ENCODE assay signal across 14 cellular contexts in the genomic region with DNA sequence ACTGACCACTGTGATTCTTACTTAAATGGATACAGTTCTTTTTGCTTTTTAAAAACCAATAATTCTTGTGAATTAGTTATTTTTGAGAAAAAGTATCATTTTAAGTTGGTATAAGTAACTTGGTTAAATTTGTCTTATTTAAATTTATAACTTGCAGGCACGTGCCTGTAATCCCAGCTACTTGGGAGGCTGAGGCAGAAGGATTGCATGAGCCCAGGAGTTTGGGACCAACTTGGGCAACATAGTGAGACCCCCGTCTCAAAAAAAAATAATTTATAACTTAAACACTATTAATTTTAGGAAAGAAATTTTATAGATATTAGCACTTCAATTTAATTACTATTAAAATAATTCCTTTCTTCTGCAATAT. TPM values are rescaled to one million over a fixed set of nuclear protein-coding genes. Genes with fewer than 3 reads are reported as not detected.
DNase-seq lines count a peak whose midpoint lies in the region; ATAC-seq and TF ChIP-seq lines count a peak whose summit lies in the region.
"Had no signal": no experiment of that assay in that cellular context is flagged by ENCODE, and none has a peak within 500 bp of the region (broad histone marks: within the 10 kb centered on the region; RNA-seq: fewer than 3 reads in every experiment).

No MANE protein-coding gene starts in this region.

- H3K4me3 Mint-ChIP-seq in central memory CD8-positive, alpha-beta T cell: peak overlapping the region; percentile 47
- H3K4me3 Mint-ChIP-seq in activated CD4-positive, alpha-beta T cell treated with anti-CD3 and anti-CD28 coated beads for 36 hours: no peak overlapping the region

- H3K9me3 ChIP-seq in cardiac muscle cell (ENCODE audit: low read depth) (no peaks in the 10 kb centered on the region), right lobe of liver (no peaks in the 10 kb centered on the region), thoracic aorta (no peaks in the 10 kb centered on the region)

- no peaks in the 10 kb centered on the region for H3K27me3 Mint-ChIP-seq in central memory CD8-positive, alpha-beta T cell
- no peaks in the 10 kb centered on the region for H3K27me3 Mint-ChIP-seq in activated CD4-positive, alpha-beta T cell treated with anti-CD3 and anti-CD28 coated beads for 36 hours
- H3K27me3 Mint-ChIP-seq: activated CD8-positive, alpha-beta T cell treated with anti-CD3 and anti-CD28 coated beads for 36 hours had no signal

- POLR2A ChIA-PET in activated CD4-positive, alpha-beta T cell treated with anti-CD3 and anti-CD28 coated beads for 36 hours (lab: Charles Lee): no interaction called here

- no peak overlapping the region for H3K27ac Mint-ChIP-seq in central memory CD8-positive, alpha-beta T cell (ENCODE audit: low read depth)
- H3K27ac Mint-ChIP-seq in activated CD4-positive, alpha-beta T cell treated with anti-CD3 and anti-CD28 coated beads for 36 hours: no peak overlapping the region
- H3K27ac Mint-ChIP-seq: activated CD8-positive, alpha-beta T cell treated with anti-CD3 and anti-CD28 coated beads for 36 hours had no signal

- WGBS in right lobe of liver (ENCODE audit: insufficient coverage, low coverage, low lambda C conversion rate, missing lambda C conversion rate): 9% methylated on average over 2 of the region's 2 CpGs

- H3K4me1 Mint-ChIP-seq in central memory CD8-positive, alpha-beta T cell: peaks cover 55% of the 10 kb centered on the region
- peaks cover 43% of the 10 kb centered on the region for H3K4me1 Mint-ChIP-seq in activated CD4-positive, alpha-beta T cell treated with anti-CD3 and anti-CD28 coated beads for 36 hours

- no peak for TF ChIP-seq CTCF in cardiac muscle cell (IDR thresholded peaks at IDR 0.05; ENCODE audit: low read depth, low read length)
- no peak for TF ChIP-seq CTCF in right lobe of liver (IDR thresholded peaks at IDR 0.05)
- no peak for TF ChIP-seq CTCF in thoracic aorta (IDR thresholded peaks at IDR 0.05)

- intact Hi-C loops in Right ventricle myocardium inferior (cut with DNase I) (loop anchor here (5.0 to 10.0 kb wide), 2 partner anchors 44 to 208 kb away; no protein-coding TSS in a partner anchor), right lobe of liver (cut with DNase I) (no loop called here)
- intact Hi-C loops in activated CD4-positive, alpha-beta T cell treated with anti-CD3 and anti-CD28 coated beads for 36 hours (cut with DNase I, micrococcal nuclease): no loop called here

- CTCF ChIA-PET in activated CD4-positive, alpha-beta T cell treated with anti-CD3 and anti-CD28 coated beads for 36 hours (lab: Charles Lee): interaction anchor here (1.2 to 1.4 kb wide), 2 partner anchors 14 to 275 kb away, joined by 5 to 8 read pairs; no protein-coding TSS in a partner anchor

- no peaks in the 10 kb centered on the region for H3K27me3 ChIP-seq in cardiac muscle cell
- H3K27me3 ChIP-seq in right lobe of liver: no peaks in the 10 kb centered on the region
- no peaks in the 10 kb centered on the region for H3K27me3 ChIP-seq in thoracic aorta (replicated peaks; ENCODE audit: insufficient read depth)

- H3K4me3 ChIP-seq in cardiac muscle cell: peak overlapping the region; percentile 87
- H3K4me3 ChIP-seq in right lobe of liver: peak overlapping the region; percentile 26 to 78 (median 72)
- peak overlapping the region; percentile 83 for H3K4me3 ChIP-seq in thoracic aorta

- ATAC-seq in Right ventricle myocardium inferior (no peak), right lobe of liver (no peak), thoracic aorta (ENCODE audit: insufficient number of reproducible peaks, low FRiP score, low read depth) (no peak), GM18520 (IDR thresholded peaks at IDR 0.05; ENCODE audit: unreplicated experiment) (no peak)
- ATAC-seq in central memory CD8-positive, alpha-beta T cell (replicated peaks; ENCODE audit: extremely low read depth, poor library complexity, severe bottlenecking): no peak
- no peak for ATAC-seq in activated CD4-positive, alpha-beta T cell treated with anti-CD3 and anti-CD28 coated beads for 36 hours
- ATAC-seq: activated CD8-positive, alpha-beta T cell treated with anti-CD3 and anti-CD28 coated beads for 36 hours had no signal

- TF ChIP-seq POLR2A in right lobe of liver (IDR thresholded peaks at IDR 0.05): no peak

- no peak for DNase-seq in cardiac muscle cell (ENCODE audit: low read depth in 1 of 2, low spot score in 1 of 2)
- DNase-seq in Right ventricle myocardium inferior (ENCODE audit: missing footprints): no peak
- DNase-seq in central memory CD8-positive, alpha-beta T cell (ENCODE audit: low spot score in 2 of 2): no peak
- DNase-seq in right lobe of liver: no peak
- DNase-seq in thoracic aorta (ENCODE audit: low spot score): no peak
- no peak for DNase-seq in nucleus accumbens (lab: John Stamatoyannopoulos, UW)
- DNase-seq in activated CD4-positive, alpha-beta T cell treated with anti-CD3 and anti-CD28 coated beads for 36 hours: no peak
- DNase-seq: 8988T; activated CD8-positive, alpha-beta T cell treated with anti-CD3 and anti-CD28 coated beads for 36 hours; activated naive CD4-positive, alpha-beta T cell; DMS153; NCI-H187; retina had no signal

- peaks cover 8% of the 10 kb centered on the region for H3K36me3 Mint-ChIP-seq in central memory CD8-positive, alpha-beta T cell (ENCODE audit: insufficient read depth)
- no peaks in the 10 kb centered on the region for H3K36me3 Mint-ChIP-seq in activated CD4-positive, alpha-beta T cell treated with anti-CD3 and anti-CD28 coated beads for 36 hours (ENCODE audit: low read depth)

- H3K4me1 ChIP-seq in cardiac muscle cell (ENCODE audit: low read depth): peaks cover 26% of the 10 kb centered on the region
- H3K4me1 ChIP-seq in right lobe of liver: peaks cover 0 to 58% (median 6%) of the 10 kb centered on the region in 4 donors
- peaks cover 32 to 55% of the 10 kb centered on the region in 2 donors for H3K4me1 ChIP-seq in thoracic aorta (ENCODE audit: control insufficient read depth in 1 of 2, low read depth in 2 of 2)

- H3K36me3 ChIP-seq in cardiac muscle cell: no peaks in the 10 kb centered on the region
- no peaks in the 10 kb centered on the region for H3K36me3 ChIP-seq in right lobe of liver
- no peaks in the 10 kb centered on the region for H3K36me3 ChIP-seq in thoracic aorta

- peak overlapping the region; percentile 61 for H3K27ac ChIP-seq in cardiac muscle cell
- H3K27ac ChIP-seq in right lobe of liver: peak overlapping the region; percentile 16 to 97 (median 27)
- no peak overlapping the region for H3K27ac ChIP-seq in thoracic aorta

- no peaks in the 10 kb centered on the region for H3K9me3 Mint-ChIP-seq in central memory CD8-positive, alpha-beta T cell
- H3K9me3 Mint-ChIP-seq in activated CD4-positive, alpha-beta T cell treated with anti-CD3 and anti-CD28 coated beads for 36 hours (ENCODE audit: low read depth): no peaks in the 10 kb centered on the region
- H3K9me3 Mint-ChIP-seq: activated CD8-positive, alpha-beta T cell treated with anti-CD3 and anti-CD28 coated beads for 36 hours had no signal

RNA-seq across cellular contexts. Expression of a gene that starts 5.0 kb away (rescaled TPM):
- 52.9 and 65.2 TPM in 2 replicates for total RNA-seq in cardiac muscle cell
- 23.8 and 33.6 TPM in 2 replicates for polyA plus RNA-seq in cardiac muscle cell
- total RNA-seq in Right ventricle myocardium inferior: 116 TPM
- total RNA-seq in right lobe of liver: 10 to 100 TPM; 27.3 to 49.9 (median 40.0) TPM
- 10 to 100 TPM; 54.7 to 65.6 TPM for total RNA-seq in thoracic aorta
- 1 to 10 TPM; 5.6 to 8.3 TPM for total RNA-seq in activated CD4-positive, alpha-beta T cell treated with anti-CD3 and anti-CD28 coated beads for 36 hours

Comparison
In these comparisons a context has a peak if more than half of its experiments do, and no peak if none do; other contexts are left out.
1. H3K27ac ChIP-seq: peak in cardiac muscle cell (single experiment) and right lobe of liver (3 of 3); none in thoracic aorta (0 of 2).
2. Peak in every context shown above with its lines, with median percentiles within 50 percentile points of each other: H3K4me3 ChIP-seq.